25 cellular contexts compared by ENCODE assay signal in genomic region chr12:128445728-128446127, GRCh38.
"Had no signal": no experiment of that assay in that cellular context is flagged by ENCODE, and none has a peak within 500 bp of the region (broad histone marks: within the 10 kb centered on the region; RNA-seq: fewer than 3 reads in every experiment).

No MANE protein-coding gene starts in this region.

- ATAC-seq: left lobe of liver; mucosa of descending colon; psoas muscle; right cardiac atrium; stimulated activated memory B cell treated with anti-CD40 and anti-IgM and Interleukin-4, amounts not matched to agents 10 μg/mL and 1 μg/mL and 100 μg/mL, for 72 hours; stimulated activated naive CD8-positive, alpha-beta T cell treated with anti-CD3 and anti-CD28 coated beads, Interleukin-15, Interleukin-2, amounts not matched to agents 100 U/mL and 50 U/mL, for 24 hours had no signal

- H3K9me3 ChIP-seq: mucosa of descending colon, ovary, psoas muscle, sigmoid colon, testis, tibial artery had no signal

- H3K27me3 Mint-ChIP-seq: memory B cell; naive B cell; stimulated activated memory B cell treated with anti-CD40 and anti-IgM and Interleukin-4, amounts not matched to agents 10 μg/mL and 1 μg/mL and 100 μg/mL, for 72 hours had no signal

- H3K36me3 ChIP-seq: esophagus squamous epithelium, ovary, sigmoid colon, tibial artery had no signal

- H3K9me3 Mint-ChIP-seq: memory B cell; stimulated activated memory B cell treated with anti-CD40 and anti-IgM and Interleukin-4, amounts not matched to agents 10 μg/mL and 1 μg/mL and 100 μg/mL, for 72 hours had no signal

- H3K4me1 Mint-ChIP-seq: memory B cell; naive B cell; stimulated activated memory B cell treated with anti-CD40 and anti-IgM and Interleukin-4, amounts not matched to agents 10 μg/mL and 1 μg/mL and 100 μg/mL, for 72 hours had no signal

- H3K27ac ChIP-seq: coronary artery, esophagus squamous epithelium, ovary, psoas muscle, sigmoid colon, tibial artery had no signal

- H3K27ac Mint-ChIP-seq: memory B cell; naive B cell; stimulated activated memory B cell treated with anti-CD40 and anti-IgM and Interleukin-4, amounts not matched to agents 10 μg/mL and 1 μg/mL and 100 μg/mL, for 72 hours; type B pancreatic cell had no signal

- H3K27me3 ChIP-seq: esophagus squamous epithelium, ovary, sigmoid colon, testis, tibial artery had no signal

- H3K4me1 ChIP-seq: esophagus squamous epithelium, psoas muscle, sigmoid colon, testis, tibial artery had no signal

- DNase-seq: dermis blood vessel endothelial cell; effector memory CD4-positive, alpha-beta T cell; erythroblast; esophagus squamous epithelium; kidney; mucosa of descending colon; naive B cell; occipital lobe; ovary; posterior cingulate gyrus; psoas muscle; right cardiac atrium; sigmoid colon; stimulated activated CD4-positive, alpha-beta T cell treated with anti-CD3 and anti-CD28 coated beads, Interleukin-2, amount 100 ng/mL, for 24 hours; stimulated activated CD4-positive, alpha-beta T cell treated with anti-CD3 and anti-CD28 coated beads, Interleukin-4, amount 100 ng/mL, for 24 hours; stimulated activated naive CD8-positive, alpha-beta T cell treated with anti-CD3 and anti-CD28 coated beads, Interleukin-15, Interleukin-2, amounts not matched to agents 100 U/mL and 50 U/mL, for 24 hours; substantia nigra; testis; tibial artery had no signal

- H3K4me3 ChIP-seq: coronary artery, esophagus squamous epithelium, lung, mucosa of descending colon, ovary, psoas muscle, sigmoid colon, testis, tibial artery had no signal

- H3K36me3 Mint-ChIP-seq: memory B cell; naive B cell; stimulated activated memory B cell treated with anti-CD40 and anti-IgM and Interleukin-4, amounts not matched to agents 10 μg/mL and 1 μg/mL and 100 μg/mL, for 72 hours had no signal

- H3K4me3 Mint-ChIP-seq: memory B cell; naive B cell; stimulated activated memory B cell treated with anti-CD40 and anti-IgM and Interleukin-4, amounts not matched to agents 10 μg/mL and 1 μg/mL and 100 μg/mL, for 72 hours; type B pancreatic cell had no signal
